In genomic region chr6:63066053-63066704, GRCh38 we compare ENCODE assay signal across 8 cellular contexts.
DNase-seq lines count a peak whose midpoint lies in the region; ATAC-seq and TF ChIP-seq lines count a peak whose summit lies in the region.

No MANE protein-coding gene starts in this region.

- in situ Hi-C loops in SK-MEL-5 (cut with HindIII; ENCODE audit: low pct_unique_long_range_greater_than_20kb, low sequenced_read_pairs) = no loop called here

- ATAC-seq in GM19035 (IDR thresholded peaks at IDR 0.05; ENCODE audit: unreplicated experiment) (peak; percentile 72), HG03135 (IDR thresholded peaks at IDR 0.05; ENCODE audit: unreplicated experiment) (peak; percentile 73)

- peak; percentile 50 for DNase-seq in SK-MEL-5 (ENCODE audit: low read depth, low spot score)
- DNase-seq in GM19240 (ENCODE audit: insufficient read length, low spot score) = no peak
- DNase-seq in GF-D8 (lab: John Stamatoyannopoulos, UW) = no peak
- no peak for DNase-seq in globus pallidus (ENCODE audit: low spot score)
- no peak for DNase-seq in hippocampal formation (lab: John Stamatoyannopoulos, UW)

- H3K27ac ChIP-seq in 22Rv1 = no peak overlapping the region

- TF ChIP-seq CTCF in 22Rv1 (IDR thresholded peaks at IDR 0.05) = peak; percentile 64
